23 cellular contexts compared by ENCODE assay signal in the genomic region with DNA sequence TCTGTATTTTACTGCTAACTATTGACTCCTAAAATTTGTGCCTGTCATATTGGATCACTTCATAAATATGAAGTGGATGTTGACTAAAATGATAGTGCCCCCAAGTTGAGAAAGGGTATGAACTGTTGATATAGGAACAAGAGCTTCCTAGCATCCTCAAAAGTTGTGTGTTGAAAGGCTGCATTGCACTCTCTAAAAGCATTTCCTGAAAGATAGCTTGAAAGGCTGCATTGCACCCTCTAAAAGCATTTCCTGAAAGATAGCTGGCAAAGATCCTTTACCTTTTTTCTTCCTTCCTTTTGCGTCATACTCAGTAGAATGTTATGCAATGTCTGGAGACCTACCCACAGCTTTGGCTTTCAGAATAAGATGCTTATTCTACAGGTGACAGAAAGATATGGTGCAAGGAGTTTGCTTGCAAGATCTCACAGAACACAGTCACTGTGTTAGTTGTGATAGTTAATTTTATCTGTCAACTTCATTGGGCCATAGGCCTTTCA.
DNase-seq lines count a peak whose midpoint lies in the region; ATAC-seq, FAIRE-seq and TF ChIP-seq lines count a peak whose summit lies in the region.
"Had no signal": no experiment of that assay in that cellular context is flagged by ENCODE, and none has a peak within 500 bp of the region (broad histone marks: within the 10 kb centered on the region; RNA-seq: fewer than 3 reads in every experiment).

No MANE protein-coding gene starts in this region.

- ATAC-seq in K562: no peak
- peak; percentile 46 for ATAC-seq in upper lobe of right lung
- ATAC-seq: A549, HCT116, HepG2 had no signal

- TF ChIP-seq CTCF in MCF 10A (IDR thresholded peaks at IDR 0.05; ENCODE audit: unreplicated experiment) (no peak), mammary epithelial cell (conservative IDR thresholded peaks at IDR 0.05 in 1 of 2, IDR thresholded peaks at IDR 0.05 in 1 of 2; ENCODE audit: extremely low read depth in 1 of 2, insufficient read depth in 1 of 2, low read depth in 1 of 2, low read length in 2 of 2) (no peak), K562 (IDR thresholded peaks at IDR 0.05 in 2 of 3, conservative IDR thresholded peaks at IDR 0.05 in 1 of 3; ENCODE audit: insufficient read depth in 2 of 3, low read depth in 1 of 3, low read length in 3 of 3) (no peak), epithelial cell of esophagus (IDR thresholded peaks at IDR 0.05; ENCODE audit: insufficient read depth, low read depth, low read length, missing control alignments) (no peak), upper lobe of right lung (IDR thresholded peaks at IDR 0.05) (no peak)

- CTCF ChIA-PET in MCF 10A (lab: Yijun Ruan, JAX): no interaction called here
- CTCF ChIA-PET in mammary epithelial cell (lab: Charles Lee; ENCODE audit: low non-redundant PET): no interaction called here
- CTCF ChIA-PET in K562 (lab: Yijun Ruan, JAX; ENCODE audit: low intra/inter-chr PET ratio): no interaction called here

- H2BK120ac ChIP-seq in mesenchymal stem cell (ENCODE audit: low read depth, low read length): no peak overlapping the region

- no peak overlapping the region for H2BK12ac ChIP-seq in mesenchymal stem cell (ENCODE audit: low read length in 2 of 2)

- no peak overlapping the region for H2AK5ac ChIP-seq in mesenchymal stem cell (ENCODE audit: low read length, severe bottlenecking)

- H3K36me3 ChIP-seq in mammary epithelial cell (ENCODE audit: insufficient read depth, low read length): no peaks in the 10 kb centered on the region
- H3K36me3 ChIP-seq in K562 (ENCODE audit: control insufficient read depth, insufficient read depth, low read length): no peaks in the 10 kb centered on the region
- H3K36me3 ChIP-seq in upper lobe of right lung: no peaks in the 10 kb centered on the region
- H3K36me3 ChIP-seq in mesenchymal stem cell (ENCODE audit: control insufficient read depth in 1 of 2, insufficient read depth in 2 of 2, low read depth in 1 of 2, low read length in 2 of 2): no peaks in the 10 kb centered on the region

- no peak for FAIRE-seq in K562 (lab: Jason Lieb, UNC)
- FAIRE-seq: A549, G401.6, GM12891, GM19239, H54, HepG2 had no signal

- peaks cover 7% of the 10 kb centered on the region for H3K9me3 Mint-ChIP-seq in MCF 10A (ENCODE audit: unreplicated experiment)
- H3K9me3 Mint-ChIP-seq: CD4-positive, alpha-beta T cell; IgD-negative memory B cell had no signal

- H3K18ac ChIP-seq in mesenchymal stem cell (ENCODE audit: low read depth in 1 of 2, low read length in 2 of 2): no peak overlapping the region

- H3K4me1 Mint-ChIP-seq in MCF 10A (ENCODE audit: insufficient read depth, unreplicated experiment): no peaks in the 10 kb centered on the region
- H3K4me1 Mint-ChIP-seq: IgD-negative memory B cell had no signal

- no peak overlapping the region for H3K23ac ChIP-seq in mesenchymal stem cell (ENCODE audit: low read length in 2 of 2)

- H3K27me3 ChIP-seq in mammary epithelial cell (ENCODE audit: insufficient read depth, low read length): no peaks in the 10 kb centered on the region
- no peaks in the 10 kb centered on the region for H3K27me3 ChIP-seq in K562 (ENCODE audit: control insufficient read depth in 2 of 2, insufficient read depth in 2 of 2, low read length in 2 of 2)
- H3K27me3 ChIP-seq in upper lobe of right lung: no peaks in the 10 kb centered on the region
- no peaks in the 10 kb centered on the region for H3K27me3 ChIP-seq in mesenchymal stem cell (ENCODE audit: control insufficient read depth in 1 of 2, insufficient read depth in 1 of 2, low read length in 2 of 2)

- dilution Hi-C loops in mammary epithelial cell (cut with HindIII; ENCODE audit: low sequenced_read_pairs): no loop called here

- no peaks in the 10 kb centered on the region for H3K27me3 Mint-ChIP-seq in MCF 10A (ENCODE audit: insufficient read depth, unreplicated experiment)
- H3K27me3 Mint-ChIP-seq: CD4-positive, alpha-beta T cell; IgD-negative memory B cell had no signal

- WGBS in mammary epithelial cell (ENCODE audit: low coverage, missing lambda C conversion rate): 38% methylated on average over 1 of the region's 1 CpG
- 0% methylated on average over 1 of the region's 1 CpG for WGBS in K562 (ENCODE audit: insufficient coverage, low coverage, missing lambda C conversion rate)
- 80% methylated on average over 1 of the region's 1 CpG for WGBS in mesenchymal stem cell

- H3K79me2 ChIP-seq in mammary epithelial cell (ENCODE audit: insufficient read depth, low read length): no peaks in the 10 kb centered on the region
- no peaks in the 10 kb centered on the region for H3K79me2 ChIP-seq in K562 (ENCODE audit: control insufficient read depth, insufficient read depth, low read length)

- H2BK15ac ChIP-seq in mesenchymal stem cell (ENCODE audit: low read depth, poor library complexity, severe bottlenecking): no peak overlapping the region

- no peak overlapping the region for H3K4me2 ChIP-seq in mammary epithelial cell (ENCODE audit: insufficient read depth, low read depth, low read length)
- no peak overlapping the region for H3K4me2 ChIP-seq in K562 (ENCODE audit: insufficient read depth, low read length)
- no peak overlapping the region for H3K4me2 ChIP-seq in mesenchymal stem cell (ENCODE audit: low read length, poor library complexity, severe bottlenecking)
- H3K4me2 ChIP-seq: A549 had no signal

- intact Hi-C loops in MCF 10A (cut with micrococcal nuclease) (no loop called here), mammary epithelial cell (cut with micrococcal nuclease) (no loop called here), K562 (cut with micrococcal nuclease) (no loop called here), upper lobe of right lung (cut with DNase I) (no loop called here)

- no peaks in the 10 kb centered on the region for H3K9me1 ChIP-seq in K562 (ENCODE audit: control insufficient read depth, insufficient read depth, low read length)

- BruUV-seq in MCF 10A (replicated peaks; lab: Mats Ljungman, UMichigan) (no TSS peak), mammary epithelial cell (replicated peaks; lab: Mats Ljungman, UMichigan) (no TSS peak), K562 (replicated peaks; lab: Mats Ljungman, UMichigan) (no TSS peak)

- no peak overlapping the region for H3K4ac ChIP-seq in mesenchymal stem cell (ENCODE audit: low read depth in 1 of 2, low read length in 2 of 2)

- no peak for TF ChIP-seq POLR2A in K562 (conservative IDR thresholded peaks at IDR 0.05)

- H3K27ac Mint-ChIP-seq in MCF 10A (ENCODE audit: low read depth, unreplicated experiment): no peak overlapping the region
- H3K27ac Mint-ChIP-seq: CD4-positive, alpha-beta T cell; HFFc6; IgD-negative memory B cell had no signal

- no peak for TF ChIP-seq RAD21 in K562 (CRISPR knock-in tag; conservative IDR thresholded peaks at IDR 0.05 in 1 of 2, IDR thresholded peaks at IDR 0.05 in 1 of 2)

- H4K20me1 ChIP-seq in mammary epithelial cell (ENCODE audit: insufficient read depth, low read length) (no peaks in the 10 kb centered on the region), K562 (replicated peaks; ENCODE audit: control insufficient read depth, insufficient read depth, low read length) (no peaks in the 10 kb centered on the region)

- in situ Hi-C loops in mammary epithelial cell (cut with MboI; ENCODE audit: low sequenced_read_pairs in 2 of 2): no loop called here
- in situ Hi-C loops in K562 (cut with MboI): no loop called here

- H3K9ac ChIP-seq in mammary epithelial cell (ENCODE audit: insufficient read depth, low read length): no peak overlapping the region
- H3K9ac ChIP-seq in K562 (ENCODE audit: insufficient read depth in 1 of 2, low read depth in 2 of 2, low read length in 2 of 2): no peak overlapping the region
- no peak overlapping the region for H3K9ac ChIP-seq in mesenchymal stem cell (ENCODE audit: low read length)

- no peak overlapping the region for H4K8ac ChIP-seq in mesenchymal stem cell (ENCODE audit: low read length)

- H3K14ac ChIP-seq in mesenchymal stem cell (ENCODE audit: low read length in 2 of 2): no peak overlapping the region

- H3K4me3 ChIP-seq in mammary epithelial cell (replicated peaks in 1 of 3; ENCODE audit: insufficient read depth in 1 of 3, low read depth in 2 of 3, low read length in 3 of 3) (no peak overlapping the region), K562 (no peak overlapping the region), epithelial cell of esophagus (ENCODE audit: low read length) (no peak overlapping the region), upper lobe of right lung (no peak overlapping the region), mesenchymal stem cell (ENCODE audit: insufficient read depth in 1 of 2, low read depth in 1 of 2, low read length in 2 of 2) (no peak overlapping the region)
- H3K4me3 ChIP-seq: A549 had no signal

- H3K79me1 ChIP-seq in mesenchymal stem cell (replicated peaks; ENCODE audit: low read length, poor library complexity, severe bottlenecking): no peaks in the 10 kb centered on the region

- no peak overlapping the region for H4K91ac ChIP-seq in mesenchymal stem cell (ENCODE audit: low read length)

- H2BK5ac ChIP-seq in mesenchymal stem cell (ENCODE audit: low read depth, low read length, poor library complexity, severe bottlenecking): no peak overlapping the region

- no peaks in the 10 kb centered on the region for H3K4me1 ChIP-seq in mammary epithelial cell (ENCODE audit: insufficient read depth, low read length)
- H3K4me1 ChIP-seq in K562 (replicated peaks in 1 of 2; ENCODE audit: control insufficient read depth in 2 of 2, insufficient read depth in 2 of 2, low read length in 2 of 2): no peaks in the 10 kb centered on the region
- H3K4me1 ChIP-seq in upper lobe of right lung: no peaks in the 10 kb centered on the region
- H3K4me1 ChIP-seq in mesenchymal stem cell (ENCODE audit: control insufficient read depth, insufficient read depth, low read depth, low read length): no peaks in the 10 kb centered on the region
- H3K4me1 ChIP-seq: A549 had no signal

- no peak overlapping the region for H2AFZ ChIP-seq in mammary epithelial cell (ENCODE audit: low read depth, low read length)
- H2AFZ ChIP-seq in K562 (ENCODE audit: low read depth, low read length): no peak overlapping the region
- H2AFZ ChIP-seq in mesenchymal stem cell (ENCODE audit: low read depth, low read length): no peak overlapping the region

- H3K27ac ChIP-seq in mammary epithelial cell (ENCODE audit: insufficient read depth, low read depth, low read length): no peak overlapping the region
- H3K27ac ChIP-seq in K562 (ENCODE audit: extremely low read depth, low read depth, low read length): no peak overlapping the region
- no peak overlapping the region for H3K27ac ChIP-seq in upper lobe of right lung
- no peak overlapping the region for H3K27ac ChIP-seq in mesenchymal stem cell (ENCODE audit: low read length, poor library complexity, severe bottlenecking)
- H3K27ac ChIP-seq: 22Rv1, A549, C4-2B, HL-60 had no signal

- no peaks in the 10 kb centered on the region for H3K9me3 ChIP-seq in mammary epithelial cell (replicated peaks; ENCODE audit: insufficient read depth, low read length)
- 0 out of 2 replicates have a peak, but pooled peaks cover 1% of the 10 kb centered on the region for H3K9me3 ChIP-seq in K562 (replicated peaks; ENCODE audit: control insufficient read depth, insufficient read depth, low read depth, low read length)
- no peaks in the 10 kb centered on the region for H3K9me3 ChIP-seq in upper lobe of right lung
- peaks cover 19% of the 10 kb centered on the region for H3K9me3 ChIP-seq in mesenchymal stem cell (ENCODE audit: control insufficient read depth, low read length)
- H3K9me3 ChIP-seq: A549 had no signal

- H3K36me3 Mint-ChIP-seq in MCF 10A (ENCODE audit: insufficient read depth, unreplicated experiment): no peaks in the 10 kb centered on the region
- H3K36me3 Mint-ChIP-seq: IgD-negative memory B cell had no signal

- peak; percentile 52 for DNase-seq in MCF 10A (ENCODE audit: unreplicated experiment)
- no peak for DNase-seq in mammary epithelial cell
- DNase-seq in K562 (ENCODE audit: extremely low read depth in 1 of 4, low spot score in 3 of 4): no peak
- peak; percentile 4 for DNase-seq in epithelial cell of esophagus (ENCODE audit: low read depth)
- DNase-seq in upper lobe of right lung: no peak
- DNase-seq in mesenchymal stem cell: no peak
- DNase-seq in effector CD4-positive, alpha-beta T cell: no peak
- DNase-seq in NCI-H526 (lab: John Stamatoyannopoulos, UW): no peak
- DNase-seq: AML-193; CD4-positive, alpha-beta T cell; DMS79 treated with DMSO at 0.1 percent for 48 hours; HFFc6 had no signal

- POLR2A ChIA-PET in MCF 10A (lab: Yijun Ruan, JAX): no interaction called here
- POLR2A ChIA-PET in K562 (lab: Yijun Ruan, JAX): no interaction called here

- H3K4me3 Mint-ChIP-seq in MCF 10A (ENCODE audit: unreplicated experiment): no peak overlapping the region
- H3K4me3 Mint-ChIP-seq: CD4-positive, alpha-beta T cell; HFFc6; IgD-negative memory B cell had no signal

- no peak for TF ChIP-seq EP300 in K562 (IDR thresholded peaks at IDR 0.05; ENCODE audit: low read length)

Comparison
In these comparisons a context has a peak if more than half of its experiments do, and no peak if none do; other contexts are left out.
1. DNase-seq: peak in MCF 10A (single experiment) and epithelial cell of esophagus (single experiment); none in mammary epithelial cell (single experiment), K562 (0 of 4), upper lobe of right lung (single experiment), mesenchymal stem cell (single experiment), effector CD4-positive, alpha-beta T cell (single experiment) and NCI-H526 (0 of 2).